ENCODE assay signal across 2 cellular contexts in the genomic region with DNA sequence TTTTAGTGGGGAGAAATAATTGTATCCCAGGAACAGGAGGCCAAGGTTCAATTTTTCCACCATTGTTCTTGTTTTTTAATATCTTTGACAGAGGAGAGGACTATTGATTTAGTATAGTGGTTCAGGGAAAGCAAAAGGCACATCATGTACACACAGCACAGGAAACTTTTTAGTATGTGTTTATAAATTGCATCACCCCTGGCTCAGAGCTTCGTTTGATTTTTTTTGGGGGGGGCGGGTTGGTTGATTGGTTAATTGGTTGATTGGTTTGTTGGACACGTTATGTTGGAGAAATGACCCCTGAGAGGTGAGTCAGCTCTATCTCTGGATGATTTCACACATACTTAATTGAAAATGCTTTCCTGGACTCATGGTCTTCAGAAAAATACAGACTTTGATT.
TF ChIP-seq lines count a peak whose summit lies in the region.

No MANE protein-coding gene starts in this region.

TF ChIP-seq in liver, 16 proteins besides CTCF, POLR2A, EP300 and RAD21 (continued from another document):
- TF ChIP-seq RXRA (IDR thresholded peaks at IDR 0.05) (peak; percentile 54 to 77), HNF4G (IDR thresholded peaks at IDR 0.05) (peak; percentile 23), TAF1 (conservative IDR thresholded peaks at IDR 0.05) (no peak), YY1 (IDR thresholded peaks at IDR 0.05) (no peak), FOXA2 (IDR thresholded peaks at IDR 0.05) (peak; percentile 73), EGR1 (IDR thresholded peaks at IDR 0.05; ENCODE audit: low read depth in 2 of 2) (peak in 1 of 2 donors; percentile 33), MAX (IDR thresholded peaks at IDR 0.05) (no peak), FOXA1 (IDR thresholded peaks at IDR 0.05) (peak; percentile 56), HNF4A (conservative IDR thresholded peaks at IDR 0.05) (peak; percentile 74 to 77), ZBTB33 (IDR thresholded peaks at IDR 0.05) (peak; percentile 30), JUND (IDR thresholded peaks at IDR 0.05) (peak; percentile 55 to 67)
- TF ChIP-seq, protein P1, sequence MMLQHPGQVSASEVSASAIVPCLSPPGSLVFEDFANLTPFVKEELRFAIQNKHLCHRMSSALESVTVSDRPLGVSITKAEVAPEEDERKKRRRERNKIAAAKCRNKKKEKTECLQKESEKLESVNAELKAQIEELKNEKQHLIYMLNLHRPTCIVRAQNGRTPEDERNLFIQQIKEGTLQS (IDR thresholded peaks at IDR 0.05) = peak; percentile 94

TF ChIP-seq in HepG2, 621 proteins besides CTCF, POLR2A, EP300 and RAD21 (continued from another document):
- TF ChIP-seq PLSCR1 (CRISPR knock-in tag; IDR thresholded peaks at IDR 0.05; ENCODE audit: borderline replicate concordance) (no peak), PBX3 (CRISPR knock-in tag; IDR thresholded peaks at IDR 0.05; ENCODE audit: borderline replicate concordance) (no peak), ZBTB21 (CRISPR knock-in tag; IDR thresholded peaks at IDR 0.05) (no peak), CBFB (CRISPR knock-in tag; IDR thresholded peaks at IDR 0.05) (no peak), FOXA3 (CRISPR knock-in tag; IDR thresholded peaks at IDR 0.05) (no peak), ZNF501 (CRISPR knock-in tag; IDR thresholded peaks at IDR 0.05) (no peak)
- TF ChIP-seq, protein P2, sequence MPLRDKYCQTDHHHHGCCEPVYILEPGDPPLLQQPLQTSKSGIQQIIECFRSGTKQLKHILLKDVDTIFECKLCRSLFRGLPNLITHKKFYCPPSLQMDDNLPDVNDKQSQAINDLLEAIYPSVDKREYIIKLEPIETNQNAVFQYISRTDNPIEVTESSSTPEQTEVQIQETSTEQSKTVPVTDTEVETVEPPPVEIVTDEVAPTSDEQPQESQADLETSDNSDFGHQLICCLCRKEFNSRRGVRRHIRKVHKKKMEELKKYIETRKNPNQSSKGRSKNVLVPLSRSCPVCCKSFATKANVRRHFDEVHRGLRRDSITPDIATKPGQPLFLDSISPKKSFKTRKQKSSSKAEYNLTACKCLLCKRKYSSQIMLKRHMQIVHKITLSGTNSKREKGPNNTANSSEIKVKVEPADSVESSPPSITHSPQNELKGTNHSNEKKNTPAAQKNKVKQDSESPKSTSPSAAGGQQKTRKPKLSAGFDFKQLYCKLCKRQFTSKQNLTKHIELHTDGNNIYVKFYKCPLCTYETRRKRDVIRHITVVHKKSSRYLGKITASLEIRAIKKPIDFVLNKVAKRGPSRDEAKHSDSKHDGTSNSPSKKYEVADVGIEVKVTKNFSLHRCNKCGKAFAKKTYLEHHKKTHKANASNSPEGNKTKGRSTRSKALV (CRISPR knock-in tag; IDR thresholded peaks at IDR 0.05) = no peak
- TF ChIP-seq, protein P3, sequence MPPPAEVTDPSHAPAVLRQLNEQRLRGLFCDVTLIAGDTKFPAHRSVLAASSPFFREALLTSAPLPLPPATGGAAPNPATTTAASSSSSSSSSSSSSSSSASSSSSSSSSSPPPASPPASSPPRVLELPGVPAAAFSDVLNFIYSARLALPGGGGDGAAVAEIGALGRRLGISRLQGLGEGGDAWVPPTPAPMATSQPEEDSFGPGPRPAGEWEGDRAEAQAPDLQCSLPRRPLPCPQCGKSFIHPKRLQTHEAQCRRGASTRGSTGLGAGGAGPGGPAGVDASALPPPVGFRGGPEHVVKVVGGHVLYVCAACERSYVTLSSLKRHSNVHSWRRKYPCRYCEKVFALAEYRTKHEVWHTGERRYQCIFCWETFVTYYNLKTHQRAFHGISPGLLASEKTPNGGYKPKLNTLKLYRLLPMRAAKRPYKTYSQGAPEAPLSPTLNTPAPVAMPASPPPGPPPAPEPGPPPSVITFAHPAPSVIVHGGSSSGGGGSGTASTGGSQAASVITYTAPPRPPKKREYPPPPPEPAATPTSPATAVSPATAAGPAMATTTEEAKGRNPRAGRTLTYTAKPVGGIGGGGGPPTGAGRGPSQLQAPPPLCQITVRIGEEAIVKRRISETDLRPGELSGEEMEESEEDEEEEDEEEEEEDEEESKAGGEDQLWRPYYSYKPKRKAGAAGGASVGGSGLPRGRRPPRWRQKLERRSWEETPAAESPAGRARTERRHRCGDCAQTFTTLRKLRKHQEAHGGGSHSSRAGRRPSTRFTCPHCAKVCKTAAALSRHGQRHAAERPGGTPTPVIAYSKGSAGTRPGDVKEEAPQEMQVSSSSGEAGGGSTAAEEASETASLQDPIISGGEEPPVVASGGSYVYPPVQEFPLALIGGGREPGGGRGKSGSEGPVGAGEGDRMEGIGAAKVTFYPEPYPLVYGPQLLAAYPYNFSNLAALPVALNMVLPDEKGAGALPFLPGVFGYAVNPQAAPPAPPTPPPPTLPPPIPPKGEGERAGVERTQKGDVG (CRISPR knock-in tag; IDR thresholded peaks at IDR 0.05; ENCODE audit: borderline replicate concordance) = no peak
- TF ChIP-seq, protein P4, sequence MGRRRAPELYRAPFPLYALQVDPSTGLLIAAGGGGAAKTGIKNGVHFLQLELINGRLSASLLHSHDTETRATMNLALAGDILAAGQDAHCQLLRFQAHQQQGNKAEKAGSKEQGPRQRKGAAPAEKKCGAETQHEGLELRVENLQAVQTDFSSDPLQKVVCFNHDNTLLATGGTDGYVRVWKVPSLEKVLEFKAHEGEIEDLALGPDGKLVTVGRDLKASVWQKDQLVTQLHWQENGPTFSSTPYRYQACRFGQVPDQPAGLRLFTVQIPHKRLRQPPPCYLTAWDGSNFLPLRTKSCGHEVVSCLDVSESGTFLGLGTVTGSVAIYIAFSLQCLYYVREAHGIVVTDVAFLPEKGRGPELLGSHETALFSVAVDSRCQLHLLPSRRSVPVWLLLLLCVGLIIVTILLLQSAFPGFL (CRISPR knock-in tag; IDR thresholded peaks at IDR 0.05) = no peak
